1 cellular context compared by ENCODE assay signal in the genomic region with DNA sequence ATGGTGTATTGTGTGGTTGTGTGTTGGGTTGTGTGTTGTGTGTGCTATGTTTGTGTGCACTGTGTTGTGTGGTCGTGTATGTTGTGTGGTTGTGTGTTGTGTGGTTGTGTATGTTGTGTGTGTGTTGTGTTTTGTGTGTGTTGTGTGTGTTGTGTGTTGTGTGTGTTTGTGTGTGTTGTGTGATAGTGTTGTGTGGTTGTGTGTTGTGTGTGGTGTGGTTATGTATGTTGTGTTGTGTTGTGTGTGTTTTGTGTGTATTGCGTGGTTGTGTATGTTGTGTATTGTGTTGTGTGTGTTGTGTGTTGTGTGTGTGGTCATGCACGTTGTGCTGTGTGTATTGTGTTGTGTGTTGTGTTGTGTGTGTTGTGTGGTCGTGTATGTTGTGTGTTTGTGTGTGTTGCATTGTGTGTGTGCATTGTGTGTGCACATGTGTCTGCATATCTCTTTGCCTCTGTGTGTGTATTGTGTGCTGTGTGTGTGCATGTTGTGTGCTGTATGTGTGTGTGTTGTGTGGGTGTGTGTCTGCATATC.
TF ChIP-seq lines count a peak whose summit lies in the region.

No MANE protein-coding gene starts in this region.

TF ChIP-seq in HCT116, 20 proteins besides CTCF, POLR2A, EP300 and RAD21:
- TF ChIP-seq EZH2 (IDR thresholded peaks at IDR 0.05) (no peak), EGR1 (IDR thresholded peaks at IDR 0.05; ENCODE audit: low read depth) (no peak), CBX3 (IDR thresholded peaks at IDR 0.05; ENCODE audit: low read depth) (no peak), ELF1 (IDR thresholded peaks at IDR 0.05; ENCODE audit: borderline replicate concordance, low read depth) (no peak), ZBTB33 (IDR thresholded peaks at IDR 0.05; ENCODE audit: extremely low read depth, insufficient replicate concordance, low read length) (no peak), ZFX (IDR thresholded peaks at IDR 0.05) (no peak), TCF7L2 (IDR thresholded peaks at IDR 0.05; ENCODE audit: borderline replicate concordance, extremely low read depth, insufficient read depth, insufficient read length) (no peak), CEBPB (IDR thresholded peaks at IDR 0.05; ENCODE audit: low read depth) (no peak), MAX (IDR thresholded peaks at IDR 0.05) (no peak), YY1 (IDR thresholded peaks at IDR 0.05; ENCODE audit: extremely low read depth, insufficient replicate concordance, low read depth, low read length) (no peak), ZNF274 (IDR thresholded peaks at IDR 0.05; ENCODE audit: low read depth, low read length) (no peak), JUND (IDR thresholded peaks at IDR 0.05) (no peak), SP1 (IDR thresholded peaks at IDR 0.05; ENCODE audit: low read depth) (no peak)
- TF ChIP-seq, protein P1, sequence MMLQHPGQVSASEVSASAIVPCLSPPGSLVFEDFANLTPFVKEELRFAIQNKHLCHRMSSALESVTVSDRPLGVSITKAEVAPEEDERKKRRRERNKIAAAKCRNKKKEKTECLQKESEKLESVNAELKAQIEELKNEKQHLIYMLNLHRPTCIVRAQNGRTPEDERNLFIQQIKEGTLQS (IDR thresholded peaks at IDR 0.05), result no peak
